ENCODE assay signal across 11 cellular contexts in genomic region chr14:64722842-64723447, GRCh38. TPM values are rescaled to one million over a fixed set of nuclear protein-coding genes. Genes with fewer than 3 reads are reported as not detected.
DNase-seq lines count a peak whose midpoint lies in the region; ATAC-seq and TF ChIP-seq lines count a peak whose summit lies in the region.
"Had no signal": no experiment of that assay in that cellular context is flagged by ENCODE, and none has a peak within 500 bp of the region (broad histone marks: within the 10 kb centered on the region; RNA-seq: fewer than 3 reads in every experiment).

No MANE protein-coding gene starts in this region.

- H3K4me3 ChIP-seq in breast epithelium (no peak overlapping the region), mesenchymal stem cell (ENCODE audit: insufficient read depth in 1 of 2, low read depth in 1 of 2, low read length in 2 of 2) (no peak overlapping the region)

- peaks cover 80% of the 10 kb centered on the region for H3K4me1 Mint-ChIP-seq in activated T-cell treated with anti-CD3 and anti-CD28 coated beads, Interleukin-2, amount 50 U/mL, for 24 hours (ENCODE audit: low read depth)
- peaks cover 67% of the 10 kb centered on the region for H3K4me1 Mint-ChIP-seq in type B pancreatic cell (ENCODE audit: unreplicated experiment)

- no peak for DNase-seq in activated T-cell treated with anti-CD3 and anti-CD28 coated beads, Interleukin-2, amount 50 U/mL, for 24 hours
- no peak for DNase-seq in activated T-cell treated with anti-CD3 and anti-CD28 coated beads, Interleukin-2, amount 50 U/mL, for 48 hours
- DNase-seq in breast epithelium (ENCODE audit: low spot score in 2 of 2) (no peak), mesenchymal stem cell (no peak), type B pancreatic cell (ENCODE audit: extremely low spot score, unreplicated experiment) (no peak), hypothalamus (lab: John Stamatoyannopoulos, UW) (no peak), NCI-H2227 treated with DMSO at 0.1 percent for 48 hours (lab: John Stamatoyannopoulos, UW) (no peak)
- DNase-seq: WERI-Rb-1 had no signal

- TF ChIP-seq CTCF in breast epithelium (IDR thresholded peaks at IDR 0.05) = no peak
- TF ChIP-seq CTCF in type B pancreatic cell (conservative IDR thresholded peaks at IDR 0.05) = no peak

- H3K4me1 ChIP-seq in breast epithelium (peaks cover 0 to 20% of the 10 kb centered on the region in 2 donors), mesenchymal stem cell (ENCODE audit: control insufficient read depth, insufficient read depth, low read depth, low read length) (peaks cover 73% of the 10 kb centered on the region)

- H3K79me1 ChIP-seq in mesenchymal stem cell (replicated peaks; ENCODE audit: low read length, poor library complexity, severe bottlenecking) = peaks cover 1% of the 10 kb centered on the region

- no peaks in the 10 kb centered on the region for H3K36me3 ChIP-seq in breast epithelium
- peaks cover 0 to 23% of the 10 kb centered on the region in 2 experiments for H3K36me3 ChIP-seq in mesenchymal stem cell (ENCODE audit: control insufficient read depth in 1 of 2, insufficient read depth in 2 of 2, low read depth in 1 of 2, low read length in 2 of 2)

- H4K8ac ChIP-seq in mesenchymal stem cell (ENCODE audit: low read length) = no peak overlapping the region

- no peaks in the 10 kb centered on the region for H3K9me3 ChIP-seq in breast epithelium
- H3K9me3 ChIP-seq in mesenchymal stem cell (ENCODE audit: control insufficient read depth, low read length) = no peaks in the 10 kb centered on the region

- peak overlapping the region; percentile 68 for H3K27ac Mint-ChIP-seq in activated T-cell treated with anti-CD3 and anti-CD28 coated beads, Interleukin-2, amount 50 U/mL, for 24 hours
- peak overlapping the region; percentile 18 for H3K27ac Mint-ChIP-seq in type B pancreatic cell

- intact Hi-C loops in breast epithelium (cut with DNase I; ENCODE audit: low total_unique reads) = no loop called here

- no peaks in the 10 kb centered on the region for H3K36me3 Mint-ChIP-seq in activated T-cell treated with anti-CD3 and anti-CD28 coated beads, Interleukin-2, amount 50 U/mL, for 24 hours (ENCODE audit: low read depth)
- peaks cover 18% of the 10 kb centered on the region for H3K36me3 Mint-ChIP-seq in type B pancreatic cell

- no peak overlapping the region for H2AFZ ChIP-seq in mesenchymal stem cell (ENCODE audit: low read depth, low read length)

- no peak for TF ChIP-seq POLR2A in breast epithelium (IDR thresholded peaks at IDR 0.05)

- peak overlapping the region; percentile 57 for H2AK5ac ChIP-seq in mesenchymal stem cell (ENCODE audit: low read length, severe bottlenecking)

- peak overlapping the region in 1 of 2 experiments; percentile 30 for H2BK12ac ChIP-seq in mesenchymal stem cell (ENCODE audit: low read length in 2 of 2)

- no peak for ATAC-seq in GM21723 (IDR thresholded peaks at IDR 0.05; ENCODE audit: unreplicated experiment)

- peak overlapping the region; percentile 89 to 93 for H3K27ac ChIP-seq in breast epithelium
- H3K27ac ChIP-seq in mesenchymal stem cell (ENCODE audit: low read length, poor library complexity, severe bottlenecking) = no peak overlapping the region
- H3K27ac ChIP-seq: KMS-11, WERI-Rb-1 had no signal

- H3K27me3 Mint-ChIP-seq in activated T-cell treated with anti-CD3 and anti-CD28 coated beads, Interleukin-2, amount 50 U/mL, for 24 hours = no peaks in the 10 kb centered on the region
- no peaks in the 10 kb centered on the region for H3K27me3 Mint-ChIP-seq in type B pancreatic cell
- H3K27me3 Mint-ChIP-seq: stimulated activated naive CD8-positive, alpha-beta T cell treated with anti-CD3 and anti-CD28 coated beads, Interleukin-15, Interleukin-2, amounts not matched to agents 100 ng/mL and 50 ng/mL, for 24 hours had no signal

- no peak overlapping the region for H2BK120ac ChIP-seq in mesenchymal stem cell (ENCODE audit: low read depth, low read length)

- H3K4ac ChIP-seq in mesenchymal stem cell (ENCODE audit: low read depth in 1 of 2, low read length in 2 of 2) = no peak overlapping the region

- H3K4me2 ChIP-seq in mesenchymal stem cell (ENCODE audit: low read length, poor library complexity, severe bottlenecking) = no peak overlapping the region
- H3K4me2 ChIP-seq: KMS-11 had no signal

- WGBS in mesenchymal stem cell = 98% methylated on average over 4 of the region's 5 CpGs

- no peaks in the 10 kb centered on the region for H3K9me3 Mint-ChIP-seq in activated T-cell treated with anti-CD3 and anti-CD28 coated beads, Interleukin-2, amount 50 U/mL, for 24 hours
- peaks cover 2% of the 10 kb centered on the region for H3K9me3 Mint-ChIP-seq in type B pancreatic cell
- H3K9me3 Mint-ChIP-seq: stimulated activated naive CD8-positive, alpha-beta T cell treated with anti-CD3 and anti-CD28 coated beads, Interleukin-15, Interleukin-2, amounts not matched to agents 100 ng/mL and 50 ng/mL, for 24 hours had no signal

- no peak overlapping the region for H3K9ac ChIP-seq in mesenchymal stem cell (ENCODE audit: low read length)
- H3K9ac ChIP-seq: KMS-11 had no signal

- no peak overlapping the region for H4K91ac ChIP-seq in mesenchymal stem cell (ENCODE audit: low read length)

- H2BK5ac ChIP-seq in mesenchymal stem cell (ENCODE audit: low read depth, low read length, poor library complexity, severe bottlenecking) = no peak overlapping the region

- no peak overlapping the region for H2BK15ac ChIP-seq in mesenchymal stem cell (ENCODE audit: low read depth, poor library complexity, severe bottlenecking)

- H3K4me3 Mint-ChIP-seq in activated T-cell treated with anti-CD3 and anti-CD28 coated beads, Interleukin-2, amount 50 U/mL, for 24 hours = no peak overlapping the region
- H3K4me3 Mint-ChIP-seq in type B pancreatic cell = no peak overlapping the region
- H3K4me3 Mint-ChIP-seq: stimulated activated naive CD8-positive, alpha-beta T cell treated with anti-CD3 and anti-CD28 coated beads, Interleukin-15, Interleukin-2, amounts not matched to agents 100 ng/mL and 50 ng/mL, for 24 hours had no signal

- H3K18ac ChIP-seq in mesenchymal stem cell (ENCODE audit: low read depth in 1 of 2, low read length in 2 of 2) = peak overlapping the region in 1 of 2 experiments; percentile 64

- no peak overlapping the region for H3K14ac ChIP-seq in mesenchymal stem cell (ENCODE audit: low read length in 2 of 2)

- H3K27me3 ChIP-seq in breast epithelium (no peaks in the 10 kb centered on the region), mesenchymal stem cell (ENCODE audit: control insufficient read depth in 1 of 2, insufficient read depth in 1 of 2, low read length in 2 of 2) (peaks cover 0 to 19% of the 10 kb centered on the region in 2 experiments)

- no peak overlapping the region for H3K23ac ChIP-seq in mesenchymal stem cell (ENCODE audit: low read length in 2 of 2)

RNA-seq across cellular contexts. Expression of gene PLEKHG3, which starts 18.7 kb away (rescaled TPM):
- total RNA-seq in breast epithelium (10 to 100 TPM; 18.7 to 31.5 (median 30.3) TPM), type B pancreatic cell (ENCODE audit: low replicate concordance) (64.7 and 83.9 TPM in 2 replicates)
- 14.9 TPM for polyA plus RNA-seq in mesenchymal stem cell (2013, experiment 1 of 2)
- polyA plus RNA-seq in mesenchymal stem cell (2013, experiment 2 of 2) = 14.3 TPM
